In genomic region chr2:143473206-143473605, GRCh38 we compare ENCODE assay signal across 13 cellular contexts.
DNase-seq lines count a peak whose midpoint lies in the region; ATAC-seq and TF ChIP-seq lines count a peak whose summit lies in the region.
"Had no signal": no experiment of that assay in that cellular context is flagged by ENCODE, and none has a peak within 500 bp of the region (broad histone marks: within the 10 kb centered on the region; RNA-seq: fewer than 3 reads in every experiment).

No MANE protein-coding gene starts in this region.

- H3K27ac Mint-ChIP-seq in type B pancreatic cell, result no peak overlapping the region
- H3K27ac Mint-ChIP-seq: activated naive CD8-positive, alpha-beta T cell treated with anti-CD3 and anti-CD28 coated beads, Interleukin-2, amount 10 ng/mL, durations not matched to agents 7 days and 5 days had no signal

- in situ Hi-C loops in astrocyte of the cerebellum (cut with HindIII; ENCODE audit: low sequenced_read_pairs), result no loop called here

- TF ChIP-seq CTCF in astrocyte of the cerebellum (IDR thresholded peaks at IDR 0.05; ENCODE audit: low read depth, low read length, missing control alignments), result no peak
- TF ChIP-seq CTCF in type B pancreatic cell (conservative IDR thresholded peaks at IDR 0.05), result no peak

- DNase-seq in A172 (ENCODE audit: low spot score) (peak; percentile 56), HPDE6-E6E7 (ENCODE audit: extremely low spot score) (peak; percentile 25), astrocyte of the cerebellum (ENCODE audit: low read depth) (peak; percentile 31), iris pigment epithelial cell (ENCODE audit: low read depth) (peak; percentile 61), NCI-H2029 (lab: John Stamatoyannopoulos, UW) (no peak), Ammon's horn (ENCODE audit: low spot score) (no peak), type B pancreatic cell (ENCODE audit: extremely low spot score, unreplicated experiment) (no peak)
- DNase-seq: activated naive CD8-positive, alpha-beta T cell treated with anti-CD3 and anti-CD28 coated beads, Interleukin-2, amount 10 ng/mL, durations not matched to agents 7 days and 5 days; NCI-H146; stimulated activated CD4-positive, alpha-beta T cell treated with anti-CD3 and anti-CD28 coated beads, Interleukin-1b, Interleukin-23, amount 100 ng/mL, for 48 hours; stimulated activated naive CD8-positive, alpha-beta T cell treated with anti-CD3 and anti-CD28 coated beads, Interleukin-15, Interleukin-2, amounts not matched to agents 100 U/mL and 50 U/mL, for 24 hours had no signal

- H3K27me3 Mint-ChIP-seq in type B pancreatic cell, result peaks cover 10% of the 10 kb centered on the region
- H3K27me3 Mint-ChIP-seq: activated naive CD8-positive, alpha-beta T cell treated with anti-CD3 and anti-CD28 coated beads, Interleukin-2, amount 10 ng/mL, durations not matched to agents 7 days and 5 days had no signal

- ATAC-seq in esophagus mucosa, result no peak
- ATAC-seq: stimulated activated naive CD8-positive, alpha-beta T cell treated with anti-CD3 and anti-CD28 coated beads, Interleukin-15, Interleukin-2, amounts not matched to agents 100 U/mL and 50 U/mL, for 24 hours had no signal

- H3K36me3 Mint-ChIP-seq in type B pancreatic cell, result no peaks in the 10 kb centered on the region

- peaks cover 5% of the 10 kb centered on the region for H3K4me1 Mint-ChIP-seq in type B pancreatic cell (ENCODE audit: unreplicated experiment)

- H3K4me3 Mint-ChIP-seq in type B pancreatic cell, result no peak overlapping the region
- H3K4me3 Mint-ChIP-seq: activated naive CD8-positive, alpha-beta T cell treated with anti-CD3 and anti-CD28 coated beads, Interleukin-2, amount 10 ng/mL, durations not matched to agents 7 days and 5 days; neural crest cell had no signal

- no peaks in the 10 kb centered on the region for H3K9me3 Mint-ChIP-seq in type B pancreatic cell

- no peak overlapping the region for H3K4me3 ChIP-seq in astrocyte of the cerebellum (ENCODE audit: low read depth, low read length)

Comparison
In these comparisons a context has a peak if more than half of its experiments do, and no peak if none do; other contexts are left out.
1. DNase-seq: peak in A172 (single experiment), HPDE6-E6E7 (single experiment), astrocyte of the cerebellum (single experiment) and iris pigment epithelial cell (single experiment); none in NCI-H2029 (single experiment), Ammon's horn (single experiment) and type B pancreatic cell (single experiment).